27 cellular contexts compared by ENCODE assay signal in the genomic region with DNA sequence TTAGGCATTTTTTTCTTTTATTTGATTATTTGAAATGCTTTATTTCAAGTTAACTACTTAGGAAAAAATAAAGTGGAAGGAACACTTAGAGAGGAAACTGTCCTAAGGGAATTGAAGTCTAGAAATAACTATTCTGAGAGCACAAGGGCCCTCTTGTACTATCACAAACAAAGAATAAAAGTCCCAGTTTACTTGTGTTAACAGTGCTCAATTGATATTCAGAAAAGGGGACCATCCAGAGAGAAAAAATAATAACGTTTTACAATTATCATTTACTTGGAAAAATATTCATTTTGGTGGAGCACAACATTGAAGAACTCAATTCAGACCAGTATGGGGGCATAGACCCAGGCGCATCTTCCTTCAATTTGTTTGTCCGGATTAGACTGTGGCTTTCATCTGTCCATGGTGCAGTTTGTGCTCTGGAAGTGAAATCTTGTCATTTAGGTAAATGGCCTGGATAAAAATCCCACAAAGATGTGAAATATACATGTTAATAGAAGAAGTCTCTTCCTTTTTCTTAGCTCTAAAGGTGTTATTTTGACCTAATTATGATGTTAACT. TPM values are rescaled to one million over a fixed set of nuclear protein-coding genes. Genes with fewer than 3 reads are reported as not detected.
"Had no signal": no experiment of that assay in that cellular context is flagged by ENCODE, and none has a peak within 500 bp of the region (broad histone marks: within the 10 kb centered on the region; RNA-seq: fewer than 3 reads in every experiment).

No MANE protein-coding gene starts in this region.

- FAIRE-seq: endometrium had no signal

- H3K36me3 ChIP-seq: adrenal gland, breast epithelium, thoracic aorta, vagina had no signal

- H3K9ac ChIP-seq: parathyroid adenoma had no signal

- DNase-seq: activated T-cell treated with anti-CD3 and anti-CD28 coated beads, Interleukin-2, amount 50 U/mL, for 1 hour; adrenal gland; cerebellar nuclear complex; cortex of kidney; effector CD4-positive, alpha-beta T cell; immature natural killer cell; kidney glomerular epithelial cell; mucosa of descending colon; nephron progenitor cell; sigmoid colon; stimulated activated CD4-positive, alpha-beta T cell treated with anti-CD3 and anti-CD28 coated beads, Interleukin-15, amount 100 ng/mL, for 24 hours; stomach; T1000 had no signal

- H3K27ac ChIP-seq: adrenal gland, breast epithelium, hepatocyte, parathyroid adenoma, sigmoid colon, stomach, thoracic aorta, vagina had no signal

- ATAC-seq: mucosa of descending colon; stimulated activated memory B cell treated with anti-CD40 and anti-IgM and Interleukin-4, amounts not matched to agents 10 μg/mL and 1 μg/mL and 100 μg/mL, for 72 hours; WTC11 had no signal

- H3K4me2 ChIP-seq: hepatocyte, smooth muscle cell had no signal

- H3K4me3 ChIP-seq: adrenal gland, breast epithelium, hepatocyte, mucosa of descending colon, sigmoid colon, smooth muscle cell, stomach, thoracic aorta, vagina had no signal

- H3K27me3 ChIP-seq: adrenal gland, breast epithelium, hepatocyte, sigmoid colon, stomach, vagina had no signal

- H3K9me3 ChIP-seq: adrenal gland, breast epithelium, mucosa of descending colon, sigmoid colon, stomach, thoracic aorta, vagina had no signal

- H2AFZ ChIP-seq: hepatocyte, parathyroid adenoma had no signal

- H3K4me1 ChIP-seq: adrenal gland, breast epithelium, parathyroid adenoma had no signal

RNA-seq across cellular contexts. Expression of a gene that starts 54.5 kb away (rescaled TPM):
- total RNA-seq: adrenal gland; epithelial cell of proximal tubule; fibroblast of villous mesenchyme; liver; mucosa of descending colon; renal cortical epithelial cell; smooth muscle cell; T-helper 1 cell treated with Interleukin-12 subunit alpha and Interleukin-12 subunit beta and Interleukin-4 antibody, amounts not matched to agents 30 ng/mL and 1 ng/mL, for 36 hours; vagina had no signal
- polyA plus RNA-seq: adrenal gland, hepatocyte, immature natural killer cell, liver, smooth muscle cell had no signal
